ENCODE assay signal across 8 cellular contexts in the genomic region with DNA sequence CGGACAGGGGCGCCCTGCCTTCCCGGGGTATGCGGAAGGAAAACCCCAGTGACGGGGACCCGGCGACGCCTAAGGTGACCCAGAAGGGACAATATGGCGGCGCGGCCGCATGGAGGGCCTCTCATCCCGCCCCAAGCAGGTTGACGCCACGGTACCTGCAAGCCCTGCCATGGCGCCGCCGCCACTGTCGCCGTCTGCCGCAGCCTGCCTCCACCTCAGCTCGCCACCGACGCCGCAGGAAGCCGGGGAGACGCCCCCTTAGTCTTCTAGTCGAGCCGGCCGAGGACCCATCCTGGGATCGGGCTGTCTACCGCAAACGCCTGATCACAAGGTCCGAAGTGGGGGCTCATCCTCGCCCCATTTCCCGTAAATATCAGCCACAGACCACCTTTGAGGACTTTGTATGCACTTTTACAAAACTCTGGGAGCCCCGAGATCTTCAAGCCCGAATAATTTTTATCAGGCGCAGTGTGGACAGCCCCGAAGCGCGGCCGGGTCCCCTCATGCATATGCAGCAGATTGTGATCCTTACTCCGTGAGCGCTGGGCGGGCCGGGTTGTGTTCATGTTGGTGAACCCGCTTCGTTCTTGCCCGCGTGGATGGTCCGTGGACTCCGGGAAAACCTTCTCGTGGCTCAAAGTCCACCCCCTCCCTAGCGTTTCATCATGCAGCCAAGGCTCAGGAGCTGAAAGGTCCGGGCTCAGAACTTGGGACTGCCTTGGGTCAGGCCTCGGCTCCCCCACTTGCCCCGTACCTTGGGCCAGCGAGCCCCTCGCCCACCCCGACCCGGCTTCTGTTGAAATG. TPM values are rescaled to one million over a fixed set of nuclear protein-coding genes. Genes with fewer than 3 reads are reported as not detected.
A peak's percentile ranks its signal among the peaks of the same experiment; 100 is the strongest.
DNase-seq lines count a peak whose midpoint lies in the region; FAIRE-seq and TF ChIP-seq lines count a peak whose summit lies in the region.

A gene with protein sequence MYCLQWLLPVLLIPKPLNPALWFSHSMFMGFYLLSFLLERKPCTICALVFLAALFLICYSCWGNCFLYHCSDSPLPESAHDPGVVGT (minus strand): TSS at position 239 of the 804 bp plus-strand sequence. CDS start 8,702 bp downstream, outside the sequence.

- DNase-seq in H54 (ENCODE audit: insufficient read length, low spot score) (peak; percentile 94), MM.1S (peak; percentile 89), SHP77 (lab: John Stamatoyannopoulos, UW) (peak; percentile 75 to 84), fibroblast of the aortic adventitia (ENCODE audit: low read depth) (peak; percentile 89), nephron progenitor cell (peak; percentile 89)
- peak; percentile 96 for DNase-seq in activated effector memory CD4-positive, alpha-beta T cell treated with anti-CD3 and anti-CD28 coated beads, Interleukin-2, amount 50 U/mL, for 16 hours

- H3K4me1 ChIP-seq in DOHH2 (ENCODE audit: control insufficient read depth, low read length) (peaks cover 31% of the 10 kb centered on the region), MM.1S (ENCODE audit: low read length) (peaks cover 33% of the 10 kb centered on the region)

- no peak for FAIRE-seq in H54 (lab: Jason Lieb, UNC)

- H3F3A ChIP-seq in DOHH2 (ENCODE audit: control insufficient read depth, insufficient read depth), result no peaks in the 10 kb centered on the region
- peaks cover 7% of the 10 kb centered on the region; the same call in 1 of the 2 replicates for H3F3A ChIP-seq in MM.1S (ENCODE audit: insufficient read depth, low read length)

- H3K36me3 ChIP-seq in DOHH2 (ENCODE audit: control insufficient read depth, low read length), result 0 out of 2 replicates have a peak, but pooled peaks cover 5% of the 10 kb centered on the region
- no peaks in the 10 kb centered on the region for H3K36me3 ChIP-seq in MM.1S (replicated peaks; ENCODE audit: insufficient read depth, low read length)

- H3K9me2 ChIP-seq in DOHH2 (replicated peaks; ENCODE audit: control insufficient read depth, low read length) (no peaks in the 10 kb centered on the region), MM.1S (replicated peaks; ENCODE audit: insufficient read depth, low read length) (no peaks in the 10 kb centered on the region)

- TF ChIP-seq CTCF in DOHH2 (IDR thresholded peaks at IDR 0.05; ENCODE audit: low read depth, low read length, poor library complexity, severe bottlenecking), result no peak
- TF ChIP-seq CTCF in MM.1S (IDR thresholded peaks at IDR 0.05; ENCODE audit: low read length), result no peak
- no peak for TF ChIP-seq CTCF in fibroblast of the aortic adventitia (IDR thresholded peaks at IDR 0.05; ENCODE audit: insufficient read depth, low read length)
- TF ChIP-seq CTCF in nephron progenitor cell (IDR thresholded peaks at IDR 0.05), result no peak

- peaks cover 55% of the 10 kb centered on the region for H3K4me1 Mint-ChIP-seq in nephron progenitor cell
- H3K4me1 Mint-ChIP-seq in stimulated activated naive CD8-positive, alpha-beta T cell treated with anti-CD3 and anti-CD28 coated beads, Interleukin-15, Interleukin-2, amounts not matched to agents 100 ng/mL and 50 ng/mL, for 24 hours (ENCODE audit: low read depth), result peaks cover 51% of the 10 kb centered on the region

- peaks cover 52% of the 10 kb centered on the region for H3K79me2 ChIP-seq in DOHH2 (ENCODE audit: control insufficient read depth, low read length)
- peaks cover 38% of the 10 kb centered on the region for H3K79me2 ChIP-seq in MM.1S (ENCODE audit: low read length)

- H3K4me2 ChIP-seq in DOHH2 (ENCODE audit: low read length), result peak within 1 kb of the TSS; percentile 80
- H3K4me2 ChIP-seq in MM.1S (ENCODE audit: low read depth, low read length), result peak within 1 kb of the TSS; percentile 91

- H3K9me3 Mint-ChIP-seq in nephron progenitor cell, result peaks cover 4% of the 10 kb centered on the region
- no peaks in the 10 kb centered on the region for H3K9me3 Mint-ChIP-seq in stimulated activated naive CD8-positive, alpha-beta T cell treated with anti-CD3 and anti-CD28 coated beads, Interleukin-15, Interleukin-2, amounts not matched to agents 100 ng/mL and 50 ng/mL, for 24 hours

- H3K27ac Mint-ChIP-seq in nephron progenitor cell, result peak within 1 kb of the TSS; percentile 100
- peak within 1 kb of the TSS; percentile 100 for H3K27ac Mint-ChIP-seq in stimulated activated naive CD8-positive, alpha-beta T cell treated with anti-CD3 and anti-CD28 coated beads, Interleukin-15, Interleukin-2, amounts not matched to agents 100 ng/mL and 50 ng/mL, for 24 hours

- H3K27me3 ChIP-seq in DOHH2 (ENCODE audit: control insufficient read depth, low read length) (no peaks in the 10 kb centered on the region), MM.1S (replicated peaks; ENCODE audit: insufficient read depth, low read length) (no peaks in the 10 kb centered on the region)

- H3K27me3 Mint-ChIP-seq in nephron progenitor cell (ENCODE audit: low read depth, poor library complexity), result peaks cover 8% of the 10 kb centered on the region
- no peaks in the 10 kb centered on the region for H3K27me3 Mint-ChIP-seq in stimulated activated naive CD8-positive, alpha-beta T cell treated with anti-CD3 and anti-CD28 coated beads, Interleukin-15, Interleukin-2, amounts not matched to agents 100 ng/mL and 50 ng/mL, for 24 hours

- H3K9me3 ChIP-seq in DOHH2 (ENCODE audit: control insufficient read depth, insufficient read depth, low read length) (no peaks in the 10 kb centered on the region), MM.1S (replicated peaks; ENCODE audit: insufficient read depth, low read length) (no peaks in the 10 kb centered on the region)

- H3K27ac ChIP-seq in DOHH2 (ENCODE audit: low read depth, low read length) (peak within 1 kb of the TSS; percentile 59), MM.1S (ENCODE audit: low read length) (peak within 1 kb of the TSS; percentile 82)

- H3K4me3 ChIP-seq in DOHH2 (ENCODE audit: low read length) (peak within 1 kb of the TSS; percentile 91), MM.1S (ENCODE audit: low read length) (peak within 1 kb of the TSS; percentile 91), fibroblast of the aortic adventitia (ENCODE audit: low read depth, low read length) (peak within 1 kb of the TSS; percentile 94)

- H3K36me3 Mint-ChIP-seq in nephron progenitor cell (ENCODE audit: low read depth), result peaks cover 9% of the 10 kb centered on the region
- H3K36me3 Mint-ChIP-seq in stimulated activated naive CD8-positive, alpha-beta T cell treated with anti-CD3 and anti-CD28 coated beads, Interleukin-15, Interleukin-2, amounts not matched to agents 100 ng/mL and 50 ng/mL, for 24 hours (ENCODE audit: low read depth), result no peaks in the 10 kb centered on the region

- peaks cover 10% of the 10 kb centered on the region; the same call in 1 of the 2 replicates for H4K20me1 ChIP-seq in DOHH2 (ENCODE audit: control insufficient read depth, insufficient read depth, low read depth, low read length)
- no peaks in the 10 kb centered on the region for H4K20me1 ChIP-seq in MM.1S (ENCODE audit: insufficient read depth, low read length)

- H2AFZ ChIP-seq in MM.1S (ENCODE audit: low read length), result peak within 1 kb of the TSS; percentile 88

- peak within 1 kb of the TSS; percentile 97 for H3K9ac ChIP-seq in MM.1S (ENCODE audit: low read length)

- peak within 1 kb of the TSS; percentile 94 for H3K4me3 Mint-ChIP-seq in nephron progenitor cell
- H3K4me3 Mint-ChIP-seq in stimulated activated naive CD8-positive, alpha-beta T cell treated with anti-CD3 and anti-CD28 coated beads, Interleukin-15, Interleukin-2, amounts not matched to agents 100 ng/mL and 50 ng/mL, for 24 hours, result peak within 1 kb of the TSS; percentile 87

- peak; percentile 98 for TF ChIP-seq POLR2A in H54 (IDR thresholded peaks at IDR 0.05; ENCODE audit: low read depth, low read length)

RNA-seq across cellular contexts. Expression of the gene that starts here (rescaled TPM):
- total RNA-seq in fibroblast of the aortic adventitia (ENCODE audit: low replicate concordance), result 35.9 and 47.3 TPM in 2 replicates

Comparison
In these comparisons a context has a peak if more than half of its experiments do, and no peak if none do; other contexts are left out.
1. Peak in every context shown above with its lines: DNase-seq, H3K4me3 ChIP-seq and H3K27ac ChIP-seq.